ENCODE assay signal across 14 cellular contexts in the genomic region with DNA sequence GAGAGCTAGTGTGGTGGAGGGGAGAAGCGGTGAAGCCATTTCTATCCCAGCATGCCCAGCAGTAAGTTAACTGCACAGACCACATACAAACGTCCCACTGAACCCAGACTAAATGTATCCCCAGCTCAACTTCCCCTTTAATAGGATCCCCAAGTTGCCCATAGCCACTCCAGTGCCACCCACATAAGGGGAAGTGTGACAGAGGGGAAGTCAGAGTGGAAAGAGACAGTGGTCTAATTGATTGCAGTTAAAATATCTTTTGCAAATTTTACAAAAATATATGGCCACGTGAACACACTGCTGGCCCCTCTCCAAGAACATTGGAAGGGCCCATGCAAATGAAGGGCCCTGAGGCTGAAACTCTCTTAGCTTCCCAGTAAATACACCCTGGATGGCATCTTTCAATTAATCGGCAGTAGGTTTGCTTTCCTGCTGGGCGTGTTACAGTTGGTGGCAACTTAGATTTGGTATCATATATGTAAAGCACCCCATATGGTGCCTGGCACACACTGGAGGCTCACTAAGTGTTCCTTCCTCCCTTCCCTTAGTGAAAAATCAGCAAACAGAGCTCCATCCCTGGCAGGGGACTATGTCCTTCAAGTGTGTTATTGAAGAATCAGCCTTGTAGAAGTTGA.
DNase-seq lines count a peak whose midpoint lies in the region; ATAC-seq and TF ChIP-seq lines count a peak whose summit lies in the region.
"Had no signal": no experiment of that assay in that cellular context is flagged by ENCODE, and none has a peak within 500 bp of the region (broad histone marks: within the 10 kb centered on the region; RNA-seq: fewer than 3 reads in every experiment).

No MANE protein-coding gene starts in this region.

- WGBS in heart right ventricle, 2 donors: 75 to 76% methylated on average over 5 of the region's 5 CpGs
- 72% methylated on average over 5 of the region's 5 CpGs for WGBS in GM23248 (ENCODE audit: low coverage in 1 of 2, low lambda C conversion rate in 2 of 2, missing lambda C conversion rate in 2 of 2), 2 experiments

- H3K27me3 ChIP-seq in heart right ventricle: no peaks in the 10 kb centered on the region
- no peaks in the 10 kb centered on the region for H3K27me3 ChIP-seq in upper lobe of right lung
- H3K27me3 ChIP-seq in GM23248 (replicated peaks; ENCODE audit: insufficient read depth): no peaks in the 10 kb centered on the region
- H3K27me3 ChIP-seq: ascending aorta had no signal

- H3K9me3 ChIP-seq in OCI-LY7 (ENCODE audit: low read length) (no peaks in the 10 kb centered on the region), heart right ventricle (peaks cover 0 to 8% (median 0%) of the 10 kb centered on the region in 11 donors), upper lobe of right lung (no peaks in the 10 kb centered on the region), GM23248 (ENCODE audit: low read depth) (no peaks in the 10 kb centered on the region)
- H3K9me3 ChIP-seq: ascending aorta had no signal

- no peaks in the 10 kb centered on the region for H3K36me3 ChIP-seq in OCI-LY7 (ENCODE audit: insufficient read depth, low read length)
- H3K36me3 ChIP-seq in heart right ventricle: no peaks in the 10 kb centered on the region
- no peaks in the 10 kb centered on the region for H3K36me3 ChIP-seq in upper lobe of right lung
- H3K36me3 ChIP-seq in GM23248 (ENCODE audit: low read depth): no peaks in the 10 kb centered on the region
- H3K36me3 ChIP-seq: ascending aorta had no signal

- H3K79me2 ChIP-seq in OCI-LY7 (ENCODE audit: insufficient read depth, low read depth, low read length) (no peaks in the 10 kb centered on the region), GM23248 (ENCODE audit: insufficient read depth) (no peaks in the 10 kb centered on the region)

- in situ Hi-C loops in GM23248 (cut with MboI): no loop called here

- peak; percentile 64 for ATAC-seq in Right ventricle myocardium inferior
- peak in 7 of 8 donors; percentile 42 to 77 (median 63) for ATAC-seq in heart right ventricle
- peak; percentile 94 for ATAC-seq in upper lobe of right lung
- no peak for ATAC-seq in HG02642 (IDR thresholded peaks at IDR 0.05; ENCODE audit: poor library complexity, unreplicated experiment)
- ATAC-seq: A549; activated T-cell treated with anti-CD3 and anti-CD28 coated beads, Interleukin-2, amount 50 U/mL, for 72 hours had no signal

- H3K4me3 ChIP-seq in OCI-LY7 (ENCODE audit: low read depth, low read length, poor library complexity, severe bottlenecking) (no peak overlapping the region), heart right ventricle (no peak overlapping the region), upper lobe of right lung (no peak overlapping the region), GM23248 (no peak overlapping the region)
- H3K4me3 ChIP-seq: A549, ascending aorta had no signal

- no peak overlapping the region for H3K9ac ChIP-seq in GM23248

- H3K4me1 ChIP-seq in OCI-LY7 (ENCODE audit: insufficient read depth, low read length, poor library complexity, severe bottlenecking) (peaks cover 4% of the 10 kb centered on the region), heart right ventricle (peaks cover 2 to 63% (median 18%) of the 10 kb centered on the region in 9 donors), upper lobe of right lung (peaks cover 14% of the 10 kb centered on the region), GM23248 (ENCODE audit: insufficient read depth) (peaks cover 37% of the 10 kb centered on the region)
- H3K4me1 ChIP-seq: A549 had no signal

- TF ChIP-seq CTCF in OCI-LY7 (conservative IDR thresholded peaks at IDR 0.05; ENCODE audit: low read length) (no peak), heart right ventricle (IDR thresholded peaks at IDR 0.05) (no peak), upper lobe of right lung (IDR thresholded peaks at IDR 0.05) (no peak)

- H3K9me2 ChIP-seq in OCI-LY7 (ENCODE audit: insufficient read depth, low read length) (no peaks in the 10 kb centered on the region), GM23248 (ENCODE audit: insufficient read depth) (no peaks in the 10 kb centered on the region)

- H3K27ac ChIP-seq in OCI-LY7 (ENCODE audit: low read depth, low read length, poor library complexity, severe bottlenecking) (no peak overlapping the region), heart right ventricle (peak overlapping the region in 1 of 10 donors; percentile 20), upper lobe of right lung (no peak overlapping the region), GM23248 (no peak overlapping the region)
- H3K27ac ChIP-seq: A549, ascending aorta had no signal

- BruUV-seq in OCI-LY7 (replicated peaks; lab: Mats Ljungman, UMichigan): no TSS peak

- H2AFZ ChIP-seq in OCI-LY7 (ENCODE audit: low read length) (no peak overlapping the region), GM23248 (no peak overlapping the region)

- DNase-seq in Right ventricle myocardium inferior (ENCODE audit: missing footprints) (peak; percentile 71), cardiac septum (ENCODE audit: low spot score) (no peak), OCI-LY7 (ENCODE audit: low spot score) (peak; percentile 4), heart right ventricle (peak in 1 of 2 donors; percentile 18), upper lobe of right lung (no peak), GM23248 (no peak), inferior parietal cortex (ENCODE audit: extremely low spot score) (no peak)
- DNase-seq: activated CD4-positive, CD25-positive, alpha-beta regulatory T cell; activated T-cell treated with anti-CD3 and anti-CD28 coated beads, Interleukin-2, amount 50 U/mL, for 72 hours; effector CD4-positive, alpha-beta T cell; NCI-H2107 had no signal

- H3K4me2 ChIP-seq in OCI-LY7 (ENCODE audit: low read length) (no peak overlapping the region), GM23248 (ENCODE audit: unreplicated experiment) (no peak overlapping the region)
- H3K4me2 ChIP-seq: A549 had no signal

- CTCF ChIA-PET in OCI-LY7 (lab: Charles Lee; ENCODE audit: unreplicated experiment): no interaction called here

- intact Hi-C loops in Right ventricle myocardium inferior (cut with DNase I): no loop called here
- intact Hi-C loops in cardiac septum (cut with DNase I): no loop called here
- intact Hi-C loops in OCI-LY7 (cut with micrococcal nuclease; ENCODE audit: unreplicated experiment): no loop called here
- intact Hi-C loops in heart right ventricle (cut with DNase I): loop anchor here in 2 of 10 donors (10.0 kb wide), 1 partner anchor 184 kb away; no protein-coding TSS in a partner anchor
- intact Hi-C loops in upper lobe of right lung (cut with DNase I): no loop called here

- peaks cover 31% of the 10 kb centered on the region for H3F3A ChIP-seq in GM23248 (ENCODE audit: insufficient read depth)

- POLR2A ChIA-PET in OCI-LY7 (lab: Charles Lee): no interaction called here

- H4K20me1 ChIP-seq in OCI-LY7 (ENCODE audit: insufficient read depth, low read length) (no peaks in the 10 kb centered on the region), GM23248 (ENCODE audit: insufficient read depth) (no peaks in the 10 kb centered on the region)

Comparison
In these comparisons a context has a peak if more than half of its experiments do, and no peak if none do; other contexts are left out.
1. DNase-seq: peak in Right ventricle myocardium inferior (single experiment) and OCI-LY7 (single experiment); none in cardiac septum (single experiment), upper lobe of right lung (single experiment), GM23248 (single experiment) and inferior parietal cortex (single experiment).